In the genomic region with DNA sequence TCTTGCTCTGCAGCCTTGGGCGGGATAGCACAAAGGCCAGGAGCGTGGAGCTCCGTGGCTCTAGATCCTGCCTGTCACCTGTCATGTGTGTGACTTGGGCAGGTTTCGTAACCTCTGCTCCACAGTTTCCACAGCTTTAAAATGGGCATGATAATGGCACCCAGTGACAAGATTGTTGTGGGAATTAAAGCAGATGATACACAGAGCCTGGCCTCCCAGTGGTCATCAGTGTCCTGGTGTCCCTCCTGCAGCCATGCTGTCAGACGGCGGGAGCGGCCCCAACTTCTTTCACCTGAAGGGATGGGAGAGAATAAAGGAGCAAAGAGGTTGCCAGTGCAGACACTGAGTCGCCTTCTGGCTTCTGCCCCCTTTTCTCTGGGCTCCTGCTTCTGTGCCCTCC, we compare ENCODE assay signal across 20 cellular contexts.
A peak's percentile ranks its signal among the peaks of the same experiment; 100 is the strongest.
DNase-seq lines count a peak whose midpoint lies in the region; ATAC-seq and TF ChIP-seq lines count a peak whose summit lies in the region.
"Had no signal": no experiment of that assay in that cellular context is flagged by ENCODE, and none has a peak within 500 bp of the region (broad histone marks: within the 10 kb centered on the region; RNA-seq: fewer than 3 reads in every experiment).

No MANE protein-coding gene starts in this region.

- H3K27me3 Mint-ChIP-seq in activated CD4-positive, alpha-beta memory T cell treated with anti-CD3 and anti-CD28 coated beads for 36 hours: no peaks in the 10 kb centered on the region
- H3K27me3 Mint-ChIP-seq in activated CD4-positive, alpha-beta memory T cell treated with anti-CD3 and anti-CD28 coated beads, Interleukin-2, amount 10 ng/mL, durations not matched to agents 7 days and 5 days: no peaks in the 10 kb centered on the region
- H3K27me3 Mint-ChIP-seq: CD8-positive, alpha-beta memory T cell had no signal

- H3K9me3 Mint-ChIP-seq in activated CD4-positive, alpha-beta memory T cell treated with anti-CD3 and anti-CD28 coated beads for 36 hours: peaks cover 16% of the 10 kb centered on the region
- peaks cover 9% of the 10 kb centered on the region for H3K9me3 Mint-ChIP-seq in activated CD4-positive, alpha-beta memory T cell treated with anti-CD3 and anti-CD28 coated beads, Interleukin-2, amount 10 ng/mL, durations not matched to agents 7 days and 5 days

- POLR2A ChIA-PET in activated CD4-positive, alpha-beta memory T cell treated with anti-CD3 and anti-CD28 coated beads for 36 hours (lab: Charles Lee): no interaction called here
- POLR2A ChIA-PET in activated CD4-positive, alpha-beta memory T cell treated with anti-CD3 and anti-CD28 coated beads, Interleukin-2, amount 10 ng/mL, durations not matched to agents 7 days and 5 days (lab: Charles Lee): no interaction called here

- H3K4me3 ChIP-seq in WERI-Rb-1 (ENCODE audit: low read depth, low read length) (no peak overlapping the region), left lung (no peak overlapping the region), testis (no peak overlapping the region)

- intact Hi-C loops in activated CD4-positive, alpha-beta memory T cell treated with anti-CD3 and anti-CD28 coated beads for 36 hours (cut with micrococcal nuclease): no loop called here
- intact Hi-C loops in left lung (cut with DNase I) (no loop called here), testis (cut with DNase I; ENCODE audit: low total_unique reads) (no loop called here)

- no peaks in the 10 kb centered on the region for H3K36me3 ChIP-seq in WERI-Rb-1
- peaks cover 0 to 55% of the 10 kb centered on the region in 2 donors for H3K36me3 ChIP-seq in left lung
- no peaks in the 10 kb centered on the region for H3K36me3 ChIP-seq in testis (ENCODE audit: low read depth, missing control alignments)

- peaks cover 0 to 4% of the 10 kb centered on the region in 2 donors for H3K4me1 ChIP-seq in left lung
- no peaks in the 10 kb centered on the region for H3K4me1 ChIP-seq in testis

- H3K27me3 ChIP-seq in WERI-Rb-1 (ENCODE audit: insufficient read depth, low read depth, severe bottlenecking): no peaks in the 10 kb centered on the region
- H3K27me3 ChIP-seq in left lung: no peaks in the 10 kb centered on the region
- no peaks in the 10 kb centered on the region for H3K27me3 ChIP-seq in testis

- ATAC-seq in left lung (no peak), GM21381 (IDR thresholded peaks at IDR 0.05; ENCODE audit: unreplicated experiment) (no peak)

- peaks cover 9% of the 10 kb centered on the region for H3K9me3 ChIP-seq in WERI-Rb-1 (ENCODE audit: severe bottlenecking)
- peaks cover 0 to 15% of the 10 kb centered on the region in 2 donors for H3K9me3 ChIP-seq in left lung
- H3K9me3 ChIP-seq in testis: no peaks in the 10 kb centered on the region

- no peak overlapping the region for H3K27ac Mint-ChIP-seq in activated CD4-positive, alpha-beta memory T cell treated with anti-CD3 and anti-CD28 coated beads for 36 hours
- no peak overlapping the region for H3K27ac Mint-ChIP-seq in activated CD4-positive, alpha-beta memory T cell treated with anti-CD3 and anti-CD28 coated beads, Interleukin-2, amount 10 ng/mL, durations not matched to agents 7 days and 5 days
- H3K27ac Mint-ChIP-seq: CD8-positive, alpha-beta memory T cell had no signal

- peak; percentile 5 for DNase-seq in activated CD4-positive, alpha-beta memory T cell treated with anti-CD3 and anti-CD28 coated beads for 36 hours
- DNase-seq in activated CD4-positive, alpha-beta memory T cell treated with anti-CD3 and anti-CD28 coated beads, Interleukin-2, amount 10 ng/mL, durations not matched to agents 7 days and 5 days: no peak
- DNase-seq in WERI-Rb-1: peak; percentile 5
- DNase-seq in left lung: peak; percentile 10 to 46
- peak; percentile 6 for DNase-seq in testis
- no peak for DNase-seq in stimulated activated CD4-positive, alpha-beta T cell treated with anti-CD3 and anti-CD28 coated beads, Interleukin-2, amount 100 ng/mL, for 24 hours
- no peak for DNase-seq in GDM1 (lab: John Stamatoyannopoulos, UW)
- DNase-seq: 8988T, AML-193, C1 segment of cervical spinal cord, NCI-H1105, NCI-H146, NCI-H2029, NCI-H226, NCI-H510A treated with DMSO at 0.1 percent for 48 hours, NCI-H748 treated with DMSO at 0.1 percent for 48 hours, SIG-M5 had no signal

- H3K27ac ChIP-seq in WERI-Rb-1: no peak overlapping the region
- H3K27ac ChIP-seq in left lung: no peak overlapping the region
- no peak overlapping the region for H3K27ac ChIP-seq in testis
- H3K27ac ChIP-seq: KMS-11 had no signal

- no peak for TF ChIP-seq CTCF in WERI-Rb-1 (IDR thresholded peaks at IDR 0.05; ENCODE audit: low read depth, low read length)
- TF ChIP-seq CTCF in left lung (IDR thresholded peaks at IDR 0.05): no peak
- TF ChIP-seq CTCF in testis (IDR thresholded peaks at IDR 0.05): no peak

- CTCF ChIA-PET in activated CD4-positive, alpha-beta memory T cell treated with anti-CD3 and anti-CD28 coated beads for 36 hours (lab: Charles Lee): no interaction called here
- CTCF ChIA-PET in activated CD4-positive, alpha-beta memory T cell treated with anti-CD3 and anti-CD28 coated beads, Interleukin-2, amount 10 ng/mL, durations not matched to agents 7 days and 5 days (lab: Charles Lee): no interaction called here

- no peak for TF ChIP-seq POLR2A in testis (IDR thresholded peaks at IDR 0.05)

- H3K4me1 Mint-ChIP-seq in activated CD4-positive, alpha-beta memory T cell treated with anti-CD3 and anti-CD28 coated beads for 36 hours (ENCODE audit: low read depth): no peaks in the 10 kb centered on the region
- H3K4me1 Mint-ChIP-seq in activated CD4-positive, alpha-beta memory T cell treated with anti-CD3 and anti-CD28 coated beads, Interleukin-2, amount 10 ng/mL, durations not matched to agents 7 days and 5 days: no peaks in the 10 kb centered on the region
- H3K4me1 Mint-ChIP-seq: CD8-positive, alpha-beta memory T cell had no signal

- H3K36me3 Mint-ChIP-seq in activated CD4-positive, alpha-beta memory T cell treated with anti-CD3 and anti-CD28 coated beads for 36 hours: peaks cover 39% of the 10 kb centered on the region
- peaks cover 7% of the 10 kb centered on the region for H3K36me3 Mint-ChIP-seq in activated CD4-positive, alpha-beta memory T cell treated with anti-CD3 and anti-CD28 coated beads, Interleukin-2, amount 10 ng/mL, durations not matched to agents 7 days and 5 days (ENCODE audit: low read depth)

- 95 to 98% methylated on average over 8 of the region's 8 CpGs for WGBS in testis, 2 donors

- no peak overlapping the region for H3K4me3 Mint-ChIP-seq in activated CD4-positive, alpha-beta memory T cell treated with anti-CD3 and anti-CD28 coated beads for 36 hours
- H3K4me3 Mint-ChIP-seq in activated CD4-positive, alpha-beta memory T cell treated with anti-CD3 and anti-CD28 coated beads, Interleukin-2, amount 10 ng/mL, durations not matched to agents 7 days and 5 days: no peak overlapping the region
- H3K4me3 Mint-ChIP-seq: CD8-positive, alpha-beta memory T cell had no signal

Comparison
In these comparisons a context has a peak if more than half of its experiments do, and no peak if none do; other contexts are left out.
1. DNase-seq: peak in activated CD4-positive, alpha-beta memory T cell treated with anti-CD3 and anti-CD28 coated beads for 36 hours (single experiment), WERI-Rb-1 (single experiment), left lung (2 of 2) and testis (single experiment); none in activated CD4-positive, alpha-beta memory T cell treated with anti-CD3 and anti-CD28 coated beads, Interleukin-2, amount 10 ng/mL, durations not matched to agents 7 days and 5 days (single experiment), stimulated activated CD4-positive, alpha-beta T cell treated with anti-CD3 and anti-CD28 coated beads, Interleukin-2, amount 100 ng/mL, for 24 hours (0 of 2) and GDM1 (single experiment).